ENCODE assay signal across 13 cellular contexts in genomic region chr18:73891572-73892421, GRCh38.
DNase-seq lines count a peak whose midpoint lies in the region; ATAC-seq and TF ChIP-seq lines count a peak whose summit lies in the region.
"Had no signal": no experiment of that assay in that cellular context is flagged by ENCODE, and none has a peak within 500 bp of the region (broad histone marks: within the 10 kb centered on the region; RNA-seq: fewer than 3 reads in every experiment).

No MANE protein-coding gene starts in this region.

- CTCF ChIA-PET in MCF 10A (lab: Yijun Ruan, JAX), result no interaction called here
- CTCF ChIA-PET in mammary epithelial cell (lab: Charles Lee; ENCODE audit: low non-redundant PET), result no interaction called here

- H3K4me1 Mint-ChIP-seq in MCF 10A (ENCODE audit: insufficient read depth, unreplicated experiment) (no peaks in the 10 kb centered on the region), T-helper 17 cell (no peaks in the 10 kb centered on the region)

- no peak overlapping the region for H3K4me3 Mint-ChIP-seq in MCF 10A (ENCODE audit: unreplicated experiment)
- H3K4me3 Mint-ChIP-seq in T-helper 17 cell, result no peak overlapping the region
- H3K4me3 Mint-ChIP-seq: activated T-cell treated with anti-CD3 and anti-CD28 coated beads, Interleukin-2, amount 50 U/mL, for 4 hours had no signal

- BruUV-seq in MCF 10A (replicated peaks; lab: Mats Ljungman, UMichigan), result no TSS peak
- BruUV-seq in mammary epithelial cell (replicated peaks; lab: Mats Ljungman, UMichigan), result no TSS peak

- DNase-seq in MCF 10A (ENCODE audit: unreplicated experiment) (peak; percentile 6), mammary epithelial cell (no peak), NCI-H2107 treated with DMSO at 0.1 percent for 48 hours (lab: John Stamatoyannopoulos, UW; ENCODE audit: unreplicated experiment) (peak; percentile 81), epithelial cell of esophagus (ENCODE audit: low read depth) (no peak), smooth muscle cell (lab: John Stamatoyannopoulos, UW; ENCODE audit: unreplicated experiment) (no peak), dorsolateral prefrontal cortex (no peak), T-helper 17 cell (no peak)
- DNase-seq: activated T-cell treated with anti-CD3 and anti-CD28 coated beads, Interleukin-2, amount 50 U/mL, for 4 hours; NCI-H1105 treated with DMSO at 0.1 percent for 48 hours; stimulated activated CD4-positive, alpha-beta T cell treated with anti-CD3 and anti-CD28 coated beads, Interleukin-1b, Interleukin-23, amount 100 ng/mL, for 48 hours; stimulated activated naive CD4-positive, alpha-beta T cell had no signal

- H3K4me1 ChIP-seq in mammary epithelial cell (ENCODE audit: insufficient read depth, low read length), result no peaks in the 10 kb centered on the region
- H3K4me1 ChIP-seq in smooth muscle cell (ENCODE audit: low read depth), result peaks cover 11% of the 10 kb centered on the region
- H3K4me1 ChIP-seq: left lung had no signal

- H3K27ac Mint-ChIP-seq in MCF 10A (ENCODE audit: low read depth, unreplicated experiment) (no peak overlapping the region), T-helper 17 cell (no peak overlapping the region)

- H3K9ac ChIP-seq in mammary epithelial cell (ENCODE audit: insufficient read depth, low read length) (no peak overlapping the region), smooth muscle cell (ENCODE audit: low read depth) (no peak overlapping the region)

- H3K9me3 Mint-ChIP-seq in MCF 10A (ENCODE audit: unreplicated experiment), result no peaks in the 10 kb centered on the region
- H3K9me3 Mint-ChIP-seq: activated T-cell treated with anti-CD3 and anti-CD28 coated beads, Interleukin-2, amount 50 U/mL, for 4 hours had no signal

- in situ Hi-C loops in mammary epithelial cell (cut with MboI; ENCODE audit: low sequenced_read_pairs in 2 of 2), result no loop called here

- no peaks in the 10 kb centered on the region for H3F3A ChIP-seq in smooth muscle cell (ENCODE audit: low read depth)

- POLR2A ChIA-PET in MCF 10A (lab: Yijun Ruan, JAX), result interaction anchor here (0.8 kb wide), 1 partner anchor 203 kb away, joined by 4 read pairs; no protein-coding TSS in a partner anchor

- H3K79me2 ChIP-seq in mammary epithelial cell (ENCODE audit: insufficient read depth, low read length) (no peaks in the 10 kb centered on the region), smooth muscle cell (ENCODE audit: low read depth) (no peaks in the 10 kb centered on the region)

- no peaks in the 10 kb centered on the region for H3K27me3 ChIP-seq in mammary epithelial cell (ENCODE audit: insufficient read depth, low read length)
- no peaks in the 10 kb centered on the region for H3K27me3 ChIP-seq in smooth muscle cell (ENCODE audit: low read depth)
- no peaks in the 10 kb centered on the region for H3K27me3 ChIP-seq in dorsolateral prefrontal cortex
- H3K27me3 ChIP-seq: left lung had no signal

- no peak overlapping the region for H3K27ac ChIP-seq in mammary epithelial cell (ENCODE audit: insufficient read depth, low read depth, low read length)
- H3K27ac ChIP-seq in smooth muscle cell (ENCODE audit: low read depth), result no peak overlapping the region
- no peak overlapping the region for H3K27ac ChIP-seq in dorsolateral prefrontal cortex
- H3K27ac ChIP-seq: left lung had no signal

- no peaks in the 10 kb centered on the region for H4K20me1 ChIP-seq in mammary epithelial cell (ENCODE audit: insufficient read depth, low read length)
- H4K20me1 ChIP-seq in smooth muscle cell (ENCODE audit: low read depth), result no peaks in the 10 kb centered on the region

- H3K9me3 ChIP-seq in mammary epithelial cell (replicated peaks; ENCODE audit: insufficient read depth, low read length) (no peaks in the 10 kb centered on the region), smooth muscle cell (replicated peaks; ENCODE audit: low read depth) (no peaks in the 10 kb centered on the region), T-helper 17 cell (ENCODE audit: control insufficient read depth, low read length, poor library complexity, severe bottlenecking) (no peaks in the 10 kb centered on the region)
- H3K9me3 ChIP-seq: left lung had no signal

- H3K36me3 ChIP-seq in mammary epithelial cell (ENCODE audit: insufficient read depth, low read length), result no peaks in the 10 kb centered on the region
- no peaks in the 10 kb centered on the region for H3K36me3 ChIP-seq in smooth muscle cell (ENCODE audit: low read depth)
- H3K36me3 ChIP-seq: left lung had no signal

- H3K36me3 Mint-ChIP-seq in MCF 10A (ENCODE audit: insufficient read depth, unreplicated experiment), result no peaks in the 10 kb centered on the region
- no peaks in the 10 kb centered on the region for H3K36me3 Mint-ChIP-seq in T-helper 17 cell (ENCODE audit: low read depth)

- WGBS in mammary epithelial cell (ENCODE audit: low coverage, missing lambda C conversion rate), result 63% methylated on average over 17 of the region's 20 CpGs
- 51% methylated on average over 20 of the region's 20 CpGs for WGBS in smooth muscle cell (ENCODE audit: low lambda C conversion rate)

- intact Hi-C loops in MCF 10A (cut with micrococcal nuclease), result no loop called here
- intact Hi-C loops in mammary epithelial cell (cut with micrococcal nuclease), result no loop called here
- intact Hi-C loops in dorsolateral prefrontal cortex (cut with DNase I), result no loop called here

- H3K4me3 ChIP-seq in mammary epithelial cell (replicated peaks in 1 of 3; ENCODE audit: insufficient read depth in 1 of 3, low read depth in 2 of 3, low read length in 3 of 3) (no peak overlapping the region), epithelial cell of esophagus (ENCODE audit: low read length) (no peak overlapping the region), smooth muscle cell (no peak overlapping the region), dorsolateral prefrontal cortex (no peak overlapping the region)
- H3K4me3 ChIP-seq: left lung had no signal

- ATAC-seq in HG03469 (IDR thresholded peaks at IDR 0.05; ENCODE audit: unreplicated experiment) (no peak), T-helper 17 cell (no peak)
- ATAC-seq: activated T-cell treated with anti-CD3 and anti-CD28 coated beads, Interleukin-2, amount 50 U/mL, for 4 hours; left lung had no signal

- H3K27me3 Mint-ChIP-seq in MCF 10A (ENCODE audit: insufficient read depth, unreplicated experiment) (no peaks in the 10 kb centered on the region), T-helper 17 cell (peaks cover 6% of the 10 kb centered on the region)

- H3K4me2 ChIP-seq in mammary epithelial cell (ENCODE audit: insufficient read depth, low read depth, low read length), result no peak overlapping the region
- H3K4me2 ChIP-seq in smooth muscle cell, result no peak overlapping the region

- H2AFZ ChIP-seq in mammary epithelial cell (ENCODE audit: low read depth, low read length), result no peak overlapping the region
- no peak overlapping the region for H2AFZ ChIP-seq in smooth muscle cell (ENCODE audit: low read depth)

- TF ChIP-seq CTCF in MCF 10A (IDR thresholded peaks at IDR 0.05; ENCODE audit: unreplicated experiment), result no peak
- no peak for TF ChIP-seq CTCF in mammary epithelial cell (conservative IDR thresholded peaks at IDR 0.05 in 1 of 2, IDR thresholded peaks at IDR 0.05 in 1 of 2; ENCODE audit: extremely low read depth in 1 of 2, insufficient read depth in 1 of 2, low read depth in 1 of 2, low read length in 2 of 2)
- TF ChIP-seq CTCF in epithelial cell of esophagus (IDR thresholded peaks at IDR 0.05; ENCODE audit: insufficient read depth, low read depth, low read length, missing control alignments), result peak; percentile 5
- TF ChIP-seq CTCF in smooth muscle cell (IDR thresholded peaks at IDR 0.05; ENCODE audit: borderline replicate concordance, insufficient read depth, poor library complexity, severe bottlenecking), result peak; percentile 4
- no peak for TF ChIP-seq CTCF in dorsolateral prefrontal cortex (IDR thresholded peaks at IDR 0.05 in 54 of 56, conservative IDR thresholded peaks at IDR 0.05 in 2 of 56; ENCODE audit: low read depth in 1 of 56, partially characterized antibody in 56 of 56)

- dilution Hi-C loops in mammary epithelial cell (cut with HindIII; ENCODE audit: low sequenced_read_pairs), result no loop called here

Comparison
In these comparisons a context has a peak if more than half of its experiments do, and no peak if none do; other contexts are left out.
1. DNase-seq: peak in MCF 10A (single experiment) and NCI-H2107 treated with DMSO at 0.1 percent for 48 hours (single experiment); none in mammary epithelial cell (single experiment), epithelial cell of esophagus (single experiment), smooth muscle cell (single experiment), dorsolateral prefrontal cortex (0 of 10) and T-helper 17 cell (0 of 3).
2. CTCF ChIP-seq: peak in epithelial cell of esophagus (single experiment) and smooth muscle cell (single experiment); none in MCF 10A (single experiment), mammary epithelial cell (0 of 2) and dorsolateral prefrontal cortex (0 of 56).